1 cellular context compared by ENCODE assay signal in the genomic region with DNA sequence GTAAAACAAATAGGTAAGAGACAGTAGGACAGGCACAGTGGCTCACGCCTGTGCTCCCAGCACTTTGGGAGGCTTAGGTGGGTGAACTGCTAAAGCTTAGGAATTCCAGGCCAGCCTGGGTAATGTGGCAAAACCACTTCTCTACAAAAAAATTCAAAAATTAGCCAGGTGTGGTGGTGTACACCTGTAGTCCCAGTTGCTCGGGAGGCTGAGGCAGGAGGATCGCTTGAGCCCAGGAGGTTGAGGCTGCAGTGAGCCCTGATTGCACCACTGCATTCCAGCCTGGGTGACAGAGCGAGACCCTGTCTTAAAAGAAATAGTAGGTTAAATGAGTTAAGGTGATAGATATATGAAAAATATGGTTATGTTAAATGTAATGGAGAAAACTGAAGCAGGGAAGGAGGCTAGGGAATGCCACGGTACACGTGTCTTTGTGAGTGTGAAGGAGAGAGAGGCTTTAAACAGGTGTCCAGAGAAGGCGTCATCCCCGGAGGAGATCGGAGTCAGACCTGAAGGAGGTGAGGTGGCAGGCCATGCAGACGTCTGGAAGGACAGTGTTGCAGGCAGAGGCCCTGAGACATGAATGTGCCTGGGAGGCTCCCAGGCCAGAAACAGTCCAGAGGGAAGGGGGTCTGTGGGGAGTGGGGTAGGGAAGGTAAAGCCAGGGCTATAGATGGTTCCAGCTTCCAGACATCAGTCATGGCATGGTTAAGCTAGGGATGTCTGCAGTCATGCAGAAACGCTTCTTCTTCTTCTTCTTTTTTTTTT.
TF ChIP-seq lines count a peak whose summit lies in the region.

No MANE protein-coding gene starts in this region.

TF ChIP-seq in K562, 482 proteins besides CTCF, POLR2A, EP300 and RAD21:
- TF ChIP-seq BCOR (IDR thresholded peaks at IDR 0.05): 0 out of 2 replicates have a peak, but pooled peaks have one; percentile 9
- no peak for TF ChIP-seq ZNF175 (CRISPR knock-in tag; IDR thresholded peaks at IDR 0.05; ENCODE audit: low read depth)
